ENCODE assay signal across 9 cellular contexts in the genomic region with DNA sequence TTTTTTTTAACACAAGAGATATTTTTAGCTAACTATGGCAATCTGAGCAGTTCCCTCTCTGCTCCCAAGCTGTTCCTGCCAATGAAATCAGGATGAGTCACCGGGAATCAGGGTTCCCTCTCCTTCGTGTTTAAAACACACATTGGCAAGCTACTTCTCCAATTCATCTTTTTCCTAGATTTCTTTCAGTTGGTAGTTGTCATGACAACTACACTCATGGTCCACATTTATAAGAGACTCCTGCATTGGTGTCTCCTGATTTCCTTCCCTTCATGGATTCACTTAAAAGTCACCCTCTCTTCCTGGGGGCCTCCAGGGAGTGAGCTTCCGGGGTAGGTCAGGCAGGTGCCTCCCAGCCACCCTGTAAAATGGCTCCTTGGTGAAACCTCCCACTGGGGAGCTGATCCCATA.
DNase-seq lines count a peak whose midpoint lies in the region; ATAC-seq and TF ChIP-seq lines count a peak whose summit lies in the region.
"Had no signal": no experiment of that assay in that cellular context is flagged by ENCODE, and none has a peak within 500 bp of the region (broad histone marks: within the 10 kb centered on the region; RNA-seq: fewer than 3 reads in every experiment).

No MANE protein-coding gene starts in this region.

- no peak overlapping the region for H2AK9ac ChIP-seq in IMR-90 (replicated peaks; ENCODE audit: low read depth, low read length, poor library complexity)

- H3K27ac ChIP-seq in A673 (ENCODE audit: low read depth, low read length, poor library complexity, severe bottlenecking) (peak overlapping the region; percentile 22), IMR-90 (ENCODE audit: insufficient read depth, low read length) (peak overlapping the region; percentile 22), coronary artery (peak overlapping the region; percentile 76 to 83), mucosa of rectum (ENCODE audit: low read depth in 2 of 2, low read length in 2 of 2) (peak overlapping the region; percentile 45 to 59)

- H3K4me1 ChIP-seq in A673 (ENCODE audit: insufficient read depth, low read length, poor library complexity, severe bottlenecking) (peaks cover 36% of the 10 kb centered on the region), IMR-90 (ENCODE audit: control insufficient read depth, insufficient read depth, low read length) (peaks cover 30% of the 10 kb centered on the region), mucosa of rectum (ENCODE audit: control insufficient read depth in 2 of 2, insufficient read depth in 2 of 2, low read length in 2 of 2) (peaks cover 0 to 2% of the 10 kb centered on the region in 2 donors)

- H3K4ac ChIP-seq in IMR-90 (ENCODE audit: low read depth, low read length) = peak overlapping the region; percentile 81

- peak overlapping the region; percentile 67; the same call in 2 of the 3 replicates for H2BK15ac ChIP-seq in IMR-90 (ENCODE audit: low read depth, low read length)

- in situ Hi-C loops in IMR-90 (cut with MboI; ENCODE audit: low sequenced_read_pairs) = no loop called here

- H3K27me3 ChIP-seq in A673 (replicated peaks; ENCODE audit: insufficient read depth, low read depth, low read length, poor library complexity) (no peaks in the 10 kb centered on the region), IMR-90 (ENCODE audit: control insufficient read depth, insufficient read depth, low read length) (no peaks in the 10 kb centered on the region), mucosa of rectum (ENCODE audit: control insufficient read depth in 2 of 2, insufficient read depth in 2 of 2, low read length in 2 of 2) (no peaks in the 10 kb centered on the region)

- peak; percentile 51 for DNase-seq in A673 (ENCODE audit: low spot score)
- peak; percentile 98 for DNase-seq in IMR-90
- no peak for DNase-seq in coronary artery (ENCODE audit: low spot score)
- no peak for DNase-seq in effector CD4-positive, alpha-beta T cell
- DNase-seq in GDM1 (lab: John Stamatoyannopoulos, UW) = no peak
- DNase-seq in NCI-H748 (lab: John Stamatoyannopoulos, UW; ENCODE audit: unreplicated experiment) = no peak
- no peak for DNase-seq in NCI-H1417 (lab: John Stamatoyannopoulos, UW)
- DNase-seq: OCI-M1 had no signal

- H2BK120ac ChIP-seq in IMR-90 (ENCODE audit: low read depth, low read length) = peak overlapping the region; percentile 94

- H3K18ac ChIP-seq in IMR-90 (ENCODE audit: low read depth, low read length) = peak overlapping the region; percentile 1; the same call in 1 of the 2 replicates

- H2BK20ac ChIP-seq in IMR-90 (ENCODE audit: low read depth, low read length) = peak overlapping the region; percentile 92

- CTCF ChIA-PET in A673 (lab: Charles Lee) (no interaction called here), IMR-90 (lab: Yijun Ruan, JAX) (interaction anchor here (0.5 to 0.7 kb wide), 2 partner anchors 18 to 343 kb away, joined by 3 to 4 read pairs; no protein-coding TSS in a partner anchor)

- H4K5ac ChIP-seq in IMR-90 (ENCODE audit: low read depth, low read length) = 0 out of 2 replicates have a peak overlapping the region, but pooled peaks have one; percentile 3

- peak overlapping the region; percentile 31 for H2AK5ac ChIP-seq in IMR-90 (ENCODE audit: low read depth, low read length)

- H2BK5ac ChIP-seq in IMR-90 (ENCODE audit: low read depth, low read length, poor library complexity, severe bottlenecking) = peak overlapping the region; percentile 72

- peak overlapping the region; percentile 41 to 48; a peak in 1 of 4 replicates for H4K8ac ChIP-seq in IMR-90 (ENCODE audit: low read depth in 2 of 2, low read length in 2 of 2)

- H3K56ac ChIP-seq in IMR-90 (ENCODE audit: extremely low read depth, insufficient read depth, low read length) = peak overlapping the region; percentile 42; the same call in 1 of the 2 replicates

- dilution Hi-C loops in IMR-90 (cut with HindIII; ENCODE audit: low sequenced_read_pairs, unreplicated experiment) = no loop called here

- no peak overlapping the region for H2AFZ ChIP-seq in IMR-90 (replicated peaks; ENCODE audit: low read length, poor library complexity)

- H3K23ac ChIP-seq in IMR-90 (ENCODE audit: low read depth, low read length) = no peak overlapping the region; the same call in 1 of the 2 replicates

- H3K9me3 ChIP-seq in A673 (ENCODE audit: low read depth, low read length, poor library complexity, severe bottlenecking) (no peaks in the 10 kb centered on the region), IMR-90 (ENCODE audit: control insufficient read depth, insufficient read depth, low read length) (no peaks in the 10 kb centered on the region), mucosa of rectum (ENCODE audit: control insufficient read depth in 2 of 2, low read length in 2 of 2) (no peaks in the 10 kb centered on the region)

- intact Hi-C loops in A673 (cut with micrococcal nuclease; ENCODE audit: unreplicated experiment) = no loop called here
- intact Hi-C loops in IMR-90 (cut with micrococcal nuclease) = loop anchor here (5.0 kb wide), 1 partner anchor 75 kb away; a partner anchor contains a TSS

- BruUV-seq in A673 (replicated peaks; lab: Mats Ljungman, UMichigan) (no TSS peak), IMR-90 (replicated peaks; lab: Mats Ljungman, UMichigan) (no TSS peak)

- no peaks in the 10 kb centered on the region for H4K20me1 ChIP-seq in IMR-90 (ENCODE audit: insufficient read depth, low read length)

- WGBS in IMR-90 (ENCODE audit: extremely low coverage in 2 of 2, insufficient read length in 1 of 2), 2 experiments = no CpG with 5 or more reads among the region's 3 CpGs

- TF ChIP-seq POLR2A in IMR-90 (IDR thresholded peaks at IDR 0.05; ENCODE audit: low read depth, low read length) = no peak

- H3K14ac ChIP-seq in IMR-90 (replicated peaks; ENCODE audit: low read depth, low read length) = peak overlapping the region; percentile 61

- peak; percentile 18 for ATAC-seq in IMR-90 (ENCODE audit: low read depth)

- TF ChIP-seq CTCF in A673 (conservative IDR thresholded peaks at IDR 0.05; ENCODE audit: low read depth, low read length) = no peak
- TF ChIP-seq CTCF in IMR-90 (conservative IDR thresholded peaks at IDR 0.05; ENCODE audit: low read depth, low read length) = no peak
- TF ChIP-seq CTCF in coronary artery (IDR thresholded peaks at IDR 0.05) = no peak

- H3K9ac ChIP-seq in IMR-90 (ENCODE audit: low read depth, low read length) (no peak overlapping the region), mucosa of rectum (ENCODE audit: low read depth in 1 of 2, low read length in 2 of 2) (no peak overlapping the region)

- H4K91ac ChIP-seq in IMR-90 (ENCODE audit: insufficient read depth, low read depth, low read length) = peak overlapping the region; percentile 60; the same call in 1 of the 2 replicates

- H3K79me1 ChIP-seq in IMR-90 (ENCODE audit: low read depth in 1 of 2, low read length in 2 of 2) = peaks cover 0 to 16% of the 10 kb centered on the region in 2 experiments; a peak in 2 of 4 replicates

- peak overlapping the region; percentile 61; the same call in 1 of the 2 replicates for H3K4me2 ChIP-seq in IMR-90 (ENCODE audit: low read depth, low read length)

- H3K36me3 ChIP-seq in A673 (ENCODE audit: insufficient read depth, low read length, poor library complexity, severe bottlenecking) (no peaks in the 10 kb centered on the region), IMR-90 (ENCODE audit: control insufficient read depth, insufficient read depth, low read length) (no peaks in the 10 kb centered on the region), mucosa of rectum (ENCODE audit: control insufficient read depth in 2 of 2, insufficient read depth in 2 of 2, low read length in 2 of 2) (peaks cover 0 to 4% of the 10 kb centered on the region in 2 donors)

- no peak overlapping the region for H3K4me3 ChIP-seq in A673 (ENCODE audit: low read depth, low read length, poor library complexity, severe bottlenecking)
- H3K4me3 ChIP-seq in IMR-90 (ENCODE audit: insufficient read depth, low read depth, low read length) = no peak overlapping the region
- no peak overlapping the region for H3K4me3 ChIP-seq in coronary artery
- no peak overlapping the region for H3K4me3 ChIP-seq in mucosa of rectum (ENCODE audit: low read length in 2 of 2)

- POLR2A ChIA-PET in A673 (lab: Charles Lee; ENCODE audit: low non-redundant PET) = interaction anchor here (0.5 kb wide), 1 partner anchor 19 kb away, joined by 7 read pairs; no protein-coding TSS in a partner anchor
- POLR2A ChIA-PET in IMR-90 (lab: Charles Lee; ENCODE audit: unreplicated experiment) = interaction anchor here (0.6 to 0.9 kb wide), 4 partner anchors 15 to 1075 kb away, joined by 3 to 4 read pairs (median 3); no protein-coding TSS in a partner anchor

- TF ChIP-seq RAD21 in IMR-90 (IDR thresholded peaks at IDR 0.05; ENCODE audit: low read length) = no peak

- peaks cover 26% of the 10 kb centered on the region for H3K9me1 ChIP-seq in IMR-90 (ENCODE audit: insufficient read depth, low read length)

TF ChIP-seq in IMR-90, 13 proteins besides CTCF, POLR2A, EP300 and RAD21:
- TF ChIP-seq MXI1 (IDR thresholded peaks at IDR 0.05; ENCODE audit: borderline replicate concordance, low read depth, low read length) (no peak), NFE2L2 (IDR thresholded peaks at IDR 0.05; ENCODE audit: low read depth, low read length) (no peak), MAZ (IDR thresholded peaks at IDR 0.05; ENCODE audit: borderline replicate concordance, low read depth, low read length) (peak; percentile 16; the same call in 1 of the 2 replicates), RFX5 (IDR thresholded peaks at IDR 0.05; ENCODE audit: low read depth, low read length) (no peak), SMC3 (IDR thresholded peaks at IDR 0.05; ENCODE audit: low read depth, low read length) (no peak), BHLHE40 (IDR thresholded peaks at IDR 0.05; ENCODE audit: low read depth, low read length) (peak; percentile 14; the same call in 1 of the 2 replicates), MAFK (IDR thresholded peaks at IDR 0.05; ENCODE audit: low read depth, low read length) (peak; percentile 36; the same call in 1 of the 2 replicates), CEBPB (IDR thresholded peaks at IDR 0.05; ENCODE audit: low read depth, low read length) (peak; percentile 18; the same call in 1 of the 2 replicates), FOS (IDR thresholded peaks at IDR 0.05; ENCODE audit: low read depth, low read length) (peak; percentile 92)

Comparison
In these comparisons a context has a peak if more than half of its experiments do, and no peak if none do; other contexts are left out.
1. DNase-seq: peak in A673 (single experiment) and IMR-90 (single experiment); none in coronary artery (single experiment), effector CD4-positive, alpha-beta T cell (single experiment), GDM1 (single experiment), NCI-H748 (single experiment) and NCI-H1417 (0 of 3).
2. H3K27ac ChIP-seq: peak in every context shown above with its lines; median percentile 80 in coronary artery; 52 in mucosa of rectum; 22 in A673; 22 in IMR-90.